ENCODE assay signal across 39 cellular contexts in genomic region chr3:139571744-139572143, GRCh38. TPM values are rescaled to one million over a fixed set of nuclear protein-coding genes. Genes with fewer than 3 reads are reported as not detected.
"Had no signal": no experiment of that assay in that cellular context is flagged by ENCODE, and none has a peak within 500 bp of the region (broad histone marks: within the 10 kb centered on the region; RNA-seq: fewer than 3 reads in every experiment).

No MANE protein-coding gene starts in this region.

- ATAC-seq: activated CD8-positive, alpha-beta memory T cell treated with anti-CD3 and anti-CD28 coated beads, Interleukin-2, amount 10 ng/mL, durations not matched to agents 7 days and 5 days; Right ventricle myocardium inferior had no signal

- H3K27ac ChIP-seq: ascending aorta, breast epithelium, PC-9, RWPE1, WERI-Rb-1 had no signal

- DNase-seq: activated CD4-positive, alpha-beta memory T cell treated with anti-CD3 and anti-CD28 coated beads, Interleukin-2, amount 10 ng/mL, durations not matched to agents 7 days and 5 days; activated CD4-positive, alpha-beta T cell treated with anti-CD3 and anti-CD28 coated beads for 1 hour; activated CD4-positive, alpha-beta T cell treated with anti-CD3 and anti-CD28 coated beads for 48 hours; activated CD4-positive, CD25-positive, alpha-beta regulatory T cell; activated CD8-positive, alpha-beta memory T cell treated with anti-CD3 and anti-CD28 coated beads for 24 hours; activated CD8-positive, alpha-beta memory T cell treated with anti-CD3 and anti-CD28 coated beads, Interleukin-2, amount 10 ng/mL, durations not matched to agents 7 days and 5 days; activated CD8-positive, alpha-beta memory T cell treated with anti-CD3 and anti-CD28 coated beads, Interleukin-2, amount 50 U/mL, for 48 hours; activated effector memory CD4-positive, alpha-beta T cell treated with Interleukin-2 at 50 U/mL for 16 hours; activated naive CD4-positive, alpha-beta T cell; activated naive CD4-positive, alpha-beta T cell treated with anti-CD3 and anti-CD28 coated beads, Interleukin-2, amount 50 U/mL, for 16 hours; activated naive CD8-positive, alpha-beta T cell treated with anti-CD3 and anti-CD28 coated beads for 36 hours; activated T-cell treated with anti-CD3 and anti-CD28 coated beads, Interleukin-2, amount 50 U/mL, for 48 hours; amniotic stem cell; MV-4-11; NCI-H1092 treated with DMSO at 0.1 percent for 48 hours; NCI-H1417; NCI-H146; NCI-H187; NCI-H2029 treated with DMSO at 0.1 percent for 48 hours; NCI-H2107; NCI-H2171; NCI-H510A; NCI-H526; NCI-H748 treated with DMSO at 0.1 percent for 48 hours; NK-92 treated with Interleukin-12 subunit alpha and Interleukin-12 subunit beta, amount 100 ng/mL, for 24 hours; PC-9; SIG-M5; SW 1271; T-helper 1 cell; T-helper 2 cell; T-helper 9 cell; WERI-Rb-1 had no signal

- H3K9me3 ChIP-seq: ascending aorta, breast epithelium had no signal

- H3K27me3 ChIP-seq: ascending aorta, breast epithelium had no signal

- H3K36me3 Mint-ChIP-seq: activated CD8-positive, alpha-beta memory T cell treated with anti-CD3 and anti-CD28 coated beads, Interleukin-2, amount 10 ng/mL, durations not matched to agents 7 days and 5 days had no signal

- H3K4me3 ChIP-seq: ascending aorta, breast epithelium, PC-9 had no signal

- H3K9me3 Mint-ChIP-seq: activated CD4-positive, alpha-beta memory T cell treated with anti-CD3 and anti-CD28 coated beads, Interleukin-2, amount 10 ng/mL, durations not matched to agents 7 days and 5 days had no signal

- H3K36me3 ChIP-seq: breast epithelium, WERI-Rb-1 had no signal

- H3K4me2 ChIP-seq: PC-9 had no signal

- H3K27me3 Mint-ChIP-seq: activated CD4-positive, alpha-beta memory T cell treated with anti-CD3 and anti-CD28 coated beads, Interleukin-2, amount 10 ng/mL, durations not matched to agents 7 days and 5 days; activated naive CD8-positive, alpha-beta T cell treated with anti-CD3 and anti-CD28 coated beads for 36 hours had no signal

- H3K4me1 ChIP-seq: ascending aorta, breast epithelium had no signal

- H3K4me3 Mint-ChIP-seq: activated CD4-positive, alpha-beta memory T cell treated with anti-CD3 and anti-CD28 coated beads, Interleukin-2, amount 10 ng/mL, durations not matched to agents 7 days and 5 days; activated CD8-positive, alpha-beta memory T cell treated with anti-CD3 and anti-CD28 coated beads, Interleukin-2, amount 10 ng/mL, durations not matched to agents 7 days and 5 days; activated naive CD8-positive, alpha-beta T cell treated with anti-CD3 and anti-CD28 coated beads for 36 hours had no signal

- H3K4me1 Mint-ChIP-seq: activated CD4-positive, alpha-beta memory T cell treated with anti-CD3 and anti-CD28 coated beads, Interleukin-2, amount 10 ng/mL, durations not matched to agents 7 days and 5 days; activated CD8-positive, alpha-beta memory T cell treated with anti-CD3 and anti-CD28 coated beads, Interleukin-2, amount 10 ng/mL, durations not matched to agents 7 days and 5 days; activated naive CD8-positive, alpha-beta T cell treated with anti-CD3 and anti-CD28 coated beads for 36 hours had no signal

- H3K27ac Mint-ChIP-seq: activated CD4-positive, alpha-beta memory T cell treated with anti-CD3 and anti-CD28 coated beads, Interleukin-2, amount 10 ng/mL, durations not matched to agents 7 days and 5 days; activated CD8-positive, alpha-beta memory T cell treated with anti-CD3 and anti-CD28 coated beads, Interleukin-2, amount 10 ng/mL, durations not matched to agents 7 days and 5 days; activated naive CD8-positive, alpha-beta T cell treated with anti-CD3 and anti-CD28 coated beads for 36 hours had no signal

RNA-seq across cellular contexts. Expression of gene RBP1, which starts 32.2 kb away (rescaled TPM):
- total RNA-seq: activated CD4-positive, alpha-beta memory T cell treated with anti-CD3 and anti-CD28 coated beads, Interleukin-2, amount 10 ng/mL, durations not matched to agents 7 days and 5 days; activated CD8-positive, alpha-beta memory T cell treated with anti-CD3 and anti-CD28 coated beads, Interleukin-2, amount 10 ng/mL, durations not matched to agents 7 days and 5 days; activated naive CD8-positive, alpha-beta T cell treated with anti-CD3 and anti-CD28 coated beads for 36 hours; MCF 10A; OCI-LY7; SK-MEL-5 had no signal
